Comparison of ENCODE assay signal across 13 cellular contexts in genomic region chr9:3434594-3434993, GRCh38.
DNase-seq lines count a peak whose midpoint lies in the region; ATAC-seq and TF ChIP-seq lines count a peak whose summit lies in the region.
"Had no signal": no experiment of that assay in that cellular context is flagged by ENCODE, and none has a peak within 500 bp of the region (broad histone marks: within the 10 kb centered on the region; RNA-seq: fewer than 3 reads in every experiment).

No MANE protein-coding gene starts in this region.

- no peak for TF ChIP-seq CTCF in GM13977 (IDR thresholded peaks at IDR 0.05; ENCODE audit: extremely low read depth, insufficient read depth, missing control alignments)

- DNase-seq in GM04504 (ENCODE audit: low read depth): peak; percentile 29
- peak; percentile 78 for DNase-seq in OCI-M1 (lab: John Stamatoyannopoulos, UW)
- DNase-seq in fibroblast of peridontal ligament (ENCODE audit: extremely low read depth): peak; percentile 72
- peak; percentile 87 for DNase-seq in renal cortical epithelial cell (ENCODE audit: low read depth)
- no peak for DNase-seq in NCI-H1048 (lab: John Stamatoyannopoulos, UW)
- DNase-seq in GM13977 (ENCODE audit: low spot score): no peak
- DNase-seq in UCSD-AML1 (lab: John Stamatoyannopoulos, UW; ENCODE audit: unreplicated experiment): no peak
- DNase-seq: CD8-positive, alpha-beta memory T cell; GDM1; naive B cell; NCI-H82 had no signal

- in situ Hi-C loops in GM13977 (cut with MboI; ENCODE audit: low pct_unique_long_range_greater_than_20kb, low sequenced_read_pairs, unreplicated experiment): loop anchor here (10.0 kb wide), 1 partner anchor 200 kb away; no protein-coding TSS in a partner anchor

- ATAC-seq in HG02610 (IDR thresholded peaks at IDR 0.05; ENCODE audit: unreplicated experiment): no peak
- ATAC-seq: sciatic nerve had no signal

Comparison
In these comparisons a context has a peak if more than half of its experiments do, and no peak if none do; other contexts are left out.
1. DNase-seq: peak in GM04504 (single experiment), OCI-M1 (single experiment), fibroblast of peridontal ligament (single experiment) and renal cortical epithelial cell (single experiment); none in NCI-H1048 (single experiment), GM13977 (single experiment) and UCSD-AML1 (single experiment).